Comparison of ENCODE assay signal across 24 cellular contexts in genomic region chr2:175892046-175892445, GRCh38.
"Had no signal": no experiment of that assay in that cellular context is flagged by ENCODE, and none has a peak within 500 bp of the region (broad histone marks: within the 10 kb centered on the region; RNA-seq: fewer than 3 reads in every experiment).

No MANE protein-coding gene starts in this region.

- H3K27me3 ChIP-seq: body of pancreas, gastroesophageal sphincter, heart left ventricle, pancreas, tibial artery had no signal

- H3K9me3 ChIP-seq: body of pancreas, neutrophil, pancreas, psoas muscle, tibial artery had no signal

- ATAC-seq: body of pancreas; gastroesophageal sphincter; heart left ventricle; left colon; natural killer cell treated with Interleukin-12 subunit alpha and Interleukin-12 subunit beta and Interleukin-15 and Interleukin-18, amount 100 ng/mL, for 72 hours; pancreas; psoas muscle; right cardiac atrium; stimulated activated effector memory CD8-positive, alpha-beta T cell treated with anti-CD3 and anti-CD28 coated beads, Interleukin-12 subunit alpha, Interleukin-12 subunit beta, amount 100 ng/mL, for 72 hours; stimulated activated naive CD8-positive, alpha-beta T cell treated with anti-CD3 and anti-CD28 coated beads, Interleukin-15, amount 100 ng/mL, for 72 hours; WTC11 had no signal

- DNase-seq: activated CD8-positive, alpha-beta memory T cell treated with anti-CD3 and anti-CD28 coated beads for 24 hours; activated CD8-positive, alpha-beta memory T cell treated with anti-CD3 and anti-CD28 coated beads, Interleukin-2, amount 50 U/mL, for 4 hours; activated naive CD4-positive, alpha-beta T cell treated with Interleukin-2 at 50 U/mL for 16 hours; activated naive CD8-positive, alpha-beta T cell treated with anti-CD3 and anti-CD28 coated beads, Interleukin-2, amount 10 ng/mL, durations not matched to agents 7 days and 5 days; activated T-cell treated with anti-CD3 and anti-CD28 coated beads, Interleukin-2, amount 50 U/mL, for 24 hours; amygdala; body of pancreas; effector CD4-positive, alpha-beta T cell; heart left ventricle; islet precursor cell; left colon; pancreas; psoas muscle; right cardiac atrium; stimulated activated CD4-positive, alpha-beta T cell treated with anti-CD3 and anti-CD28 coated beads, Interleukin-1b, Interleukin-23, amount 100 ng/mL, for 48 hours; stimulated activated naive CD8-positive, alpha-beta T cell treated with anti-CD3 and anti-CD28 coated beads, Interleukin-15, amount 100 ng/mL, for 72 hours; T-helper 9 cell; tibial artery had no signal

- H3K36me3 ChIP-seq: gastroesophageal sphincter, heart left ventricle, neutrophil, pancreas, tibial artery had no signal

- H3K4me3 ChIP-seq: body of pancreas, gastroesophageal sphincter, heart left ventricle, pancreas, psoas muscle, skin epidermis, tibial artery had no signal

- H3K27ac ChIP-seq: body of pancreas, gastroesophageal sphincter, neutrophil, pancreas, psoas muscle, skin epidermis, tibial artery had no signal

- H3K4me1 ChIP-seq: body of pancreas, gastroesophageal sphincter, heart left ventricle, pancreas had no signal
